Comparison of ENCODE assay signal across 17 cellular contexts in the genomic region with DNA sequence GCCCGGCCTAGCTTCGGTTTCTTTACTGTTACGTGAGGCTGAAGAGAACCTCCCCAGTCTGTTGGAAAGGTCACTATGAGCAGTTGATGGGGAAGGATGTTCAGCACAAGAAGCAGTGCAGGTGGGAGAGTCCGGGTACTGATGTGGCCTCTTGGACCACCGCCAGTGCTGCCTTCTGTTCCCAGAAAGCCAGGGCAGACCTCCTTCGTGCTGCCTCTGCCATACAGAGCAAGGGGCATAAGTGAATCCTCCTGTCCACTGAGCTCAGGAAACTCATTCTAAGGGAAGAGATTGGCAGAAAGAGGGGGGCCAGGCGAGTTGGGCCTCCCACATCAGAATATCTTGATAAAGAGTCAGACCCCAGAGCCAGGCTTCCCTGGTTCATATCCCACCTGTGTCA. TPM values are rescaled to one million over a fixed set of nuclear protein-coding genes. Genes with fewer than 3 reads are reported as not detected.
DNase-seq lines count a peak whose midpoint lies in the region; ATAC-seq and TF ChIP-seq lines count a peak whose summit lies in the region.
"Had no signal": no experiment of that assay in that cellular context is flagged by ENCODE, and none has a peak within 500 bp of the region (broad histone marks: within the 10 kb centered on the region; RNA-seq: fewer than 3 reads in every experiment).

No MANE protein-coding gene starts in this region.

- intact Hi-C loops in natural killer cell (cut with micrococcal nuclease), result no loop called here

- H3K4me1 Mint-ChIP-seq in natural killer cell, result peaks cover 22 to 59% of the 10 kb centered on the region in 2 donors
- H3K4me1 Mint-ChIP-seq in natural killer cell treated with Interleukin-12 subunit alpha and Interleukin-12 subunit beta and Interleukin-15 and Interleukin-18, amount 100 ng/mL, for 72 hours (ENCODE audit: low read depth in 2 of 2), result peaks cover 20 to 46% of the 10 kb centered on the region in 2 donors
- H3K4me1 Mint-ChIP-seq in activated naive CD8-positive, alpha-beta T cell treated with anti-CD3 and anti-CD28 coated beads, Interleukin-2, amount 10 ng/mL, durations not matched to agents 7 days and 5 days, result peaks cover 32% of the 10 kb centered on the region
- peaks cover 19% of the 10 kb centered on the region for H3K4me1 Mint-ChIP-seq in nephron
- H3K4me1 Mint-ChIP-seq in T-cell, result peaks cover 38 to 52% (median 46%) of the 10 kb centered on the region in 3 donors

- H3K4me3 Mint-ChIP-seq in natural killer cell (peak overlapping the region; percentile 28), nephron (peak overlapping the region; percentile 7 to 67 (median 44)), T-cell (no peak overlapping the region)
- H3K4me3 Mint-ChIP-seq in natural killer cell treated with Interleukin-12 subunit alpha and Interleukin-12 subunit beta and Interleukin-15 and Interleukin-18, amount 100 ng/mL, for 72 hours, result no peak overlapping the region
- H3K4me3 Mint-ChIP-seq in activated naive CD8-positive, alpha-beta T cell treated with anti-CD3 and anti-CD28 coated beads, Interleukin-2, amount 10 ng/mL, durations not matched to agents 7 days and 5 days, result no peak overlapping the region

- POLR2A ChIA-PET in activated naive CD8-positive, alpha-beta T cell treated with anti-CD3 and anti-CD28 coated beads, Interleukin-2, amount 10 ng/mL, durations not matched to agents 7 days and 5 days (lab: Charles Lee), result interaction anchor here (1.2 to 5.7 kb wide), 2 partner anchors 12 to 14 kb away, joined by 7 to 56 read pairs; a partner anchor contains a TSS
- POLR2A ChIA-PET in T-cell (lab: Charles Lee), result interaction anchor here in 1 of 2 donors (0.5 kb wide), 1 partner anchor 347 kb away, joined by 5 read pairs; no protein-coding TSS in a partner anchor

- TF ChIP-seq CTCF in natural killer cell (IDR thresholded peaks at IDR 0.05) (no peak), nephron (IDR thresholded peaks at IDR 0.05; ENCODE audit: unreplicated experiment in 3 of 3) (no peak)

- DNase-seq in natural killer cell, result no peak
- no peak for DNase-seq in natural killer cell treated with Interleukin-12 subunit alpha and Interleukin-12 subunit beta and Interleukin-15 and Interleukin-18, amount 100 ng/mL, for 72 hours (ENCODE audit: low spot score)
- DNase-seq in activated naive CD8-positive, alpha-beta T cell treated with anti-CD3 and anti-CD28 coated beads, Interleukin-2, amount 10 ng/mL, durations not matched to agents 7 days and 5 days, result no peak
- DNase-seq in SW 1271 (lab: John Stamatoyannopoulos, UW), result no peak
- DNase-seq in RKO (ENCODE audit: low spot score), result no peak
- DNase-seq in T-cell, result no peak
- DNase-seq: ACHN, COR-L47, DMS53, MM.1S, NCI-H1105, NCI-H1694, NCI-H748 treated with DMSO at 0.1 percent for 48 hours, OCI-M1, RPMI8226 had no signal

- no peaks in the 10 kb centered on the region for H3K9me3 Mint-ChIP-seq in natural killer cell
- H3K9me3 Mint-ChIP-seq in natural killer cell treated with Interleukin-12 subunit alpha and Interleukin-12 subunit beta and Interleukin-15 and Interleukin-18, amount 100 ng/mL, for 72 hours, result no peaks in the 10 kb centered on the region
- no peaks in the 10 kb centered on the region for H3K9me3 Mint-ChIP-seq in activated naive CD8-positive, alpha-beta T cell treated with anti-CD3 and anti-CD28 coated beads, Interleukin-2, amount 10 ng/mL, durations not matched to agents 7 days and 5 days
- H3K9me3 Mint-ChIP-seq in nephron, result no peaks in the 10 kb centered on the region
- H3K9me3 Mint-ChIP-seq in T-cell, result no peaks in the 10 kb centered on the region

- peak overlapping the region in 1 of 2 donors; percentile 14 for H3K27ac Mint-ChIP-seq in natural killer cell
- peak overlapping the region in 1 of 2 donors; percentile 27 for H3K27ac Mint-ChIP-seq in natural killer cell treated with Interleukin-12 subunit alpha and Interleukin-12 subunit beta and Interleukin-15 and Interleukin-18, amount 100 ng/mL, for 72 hours
- H3K27ac Mint-ChIP-seq in activated naive CD8-positive, alpha-beta T cell treated with anti-CD3 and anti-CD28 coated beads, Interleukin-2, amount 10 ng/mL, durations not matched to agents 7 days and 5 days, result peak overlapping the region; percentile 30
- H3K27ac Mint-ChIP-seq in nephron, result no peak overlapping the region
- H3K27ac Mint-ChIP-seq in T-cell, result peak overlapping the region in 1 of 2 donors; percentile 16

- H3K36me3 Mint-ChIP-seq in natural killer cell, result no peaks in the 10 kb centered on the region
- H3K36me3 Mint-ChIP-seq in natural killer cell treated with Interleukin-12 subunit alpha and Interleukin-12 subunit beta and Interleukin-15 and Interleukin-18, amount 100 ng/mL, for 72 hours, result peaks cover 16% of the 10 kb centered on the region
- H3K36me3 Mint-ChIP-seq in activated naive CD8-positive, alpha-beta T cell treated with anti-CD3 and anti-CD28 coated beads, Interleukin-2, amount 10 ng/mL, durations not matched to agents 7 days and 5 days, result peaks cover 40% of the 10 kb centered on the region
- peaks cover 59% of the 10 kb centered on the region for H3K36me3 Mint-ChIP-seq in nephron (ENCODE audit: low read depth)
- H3K36me3 Mint-ChIP-seq in T-cell, result peaks cover 40% of the 10 kb centered on the region

- H3K27me3 Mint-ChIP-seq in natural killer cell (ENCODE audit: low read depth in 2 of 2) (no peaks in the 10 kb centered on the region), nephron (ENCODE audit: low read depth) (no peaks in the 10 kb centered on the region), T-cell (no peaks in the 10 kb centered on the region)
- no peaks in the 10 kb centered on the region for H3K27me3 Mint-ChIP-seq in natural killer cell treated with Interleukin-12 subunit alpha and Interleukin-12 subunit beta and Interleukin-15 and Interleukin-18, amount 100 ng/mL, for 72 hours
- no peaks in the 10 kb centered on the region for H3K27me3 Mint-ChIP-seq in activated naive CD8-positive, alpha-beta T cell treated with anti-CD3 and anti-CD28 coated beads, Interleukin-2, amount 10 ng/mL, durations not matched to agents 7 days and 5 days

- CTCF ChIA-PET in T-cell (lab: Charles Lee), result interaction anchor here in 1 of 2 donors (0.9 kb wide), 1 partner anchor 13 kb away, joined by 3 read pairs; a partner anchor contains a TSS

- ATAC-seq in natural killer cell (no peak), T-cell (replicated peaks in 1 of 4) (no peak)
- no peak for ATAC-seq in natural killer cell treated with Interleukin-12 subunit alpha and Interleukin-12 subunit beta and Interleukin-15 and Interleukin-18, amount 100 ng/mL, for 72 hours
- no peak for ATAC-seq in activated naive CD8-positive, alpha-beta T cell treated with anti-CD3 and anti-CD28 coated beads, Interleukin-2, amount 10 ng/mL, durations not matched to agents 7 days and 5 days (ENCODE audit: low read depth)

RNA-seq across cellular contexts. Expression of a gene that starts 3.7 kb away (rescaled TPM):
- total RNA-seq in natural killer cell (100 to 1,000 TPM; 119 to 132 (median 130) TPM), T-cell (100 to 1,000 TPM in 2 of 5 donors, 10 to 100 TPM in 3; 71.2 to 110 (median 97.9) TPM)
- total RNA-seq in natural killer cell treated with Interleukin-12 subunit alpha and Interleukin-12 subunit beta and Interleukin-15 and Interleukin-18, amount 100 ng/mL, for 72 hours, result 100 to 1,000 TPM; 144 to 148 TPM
- total RNA-seq in activated naive CD8-positive, alpha-beta T cell treated with anti-CD3 and anti-CD28 coated beads, Interleukin-2, amount 10 ng/mL, durations not matched to agents 7 days and 5 days, result 100 to 1,000 TPM; 123 to 133 TPM

RNA-seq across cellular contexts. Expression of a gene that starts 12.2 kb away (rescaled TPM):
- total RNA-seq in natural killer cell (1 to 10 TPM in 1 of 3 donors, under 1 TPM in 2; 0.91 to 1.1 (median 0.98) TPM), T-cell (1 to 10 TPM; 1.4 to 2.0 (median 1.5) TPM)
- total RNA-seq in natural killer cell treated with Interleukin-12 subunit alpha and Interleukin-12 subunit beta and Interleukin-15 and Interleukin-18, amount 100 ng/mL, for 72 hours, result under 1 TPM; 0.29 to 0.78 TPM
- 1 to 10 TPM; 2.4 to 3.0 TPM for total RNA-seq in activated naive CD8-positive, alpha-beta T cell treated with anti-CD3 and anti-CD28 coated beads, Interleukin-2, amount 10 ng/mL, durations not matched to agents 7 days and 5 days
- total RNA-seq: H4 had no signal

RNA-seq across cellular contexts. Expression of a gene that starts 13.9 kb away (rescaled TPM):
- 100 to 1,000 TPM; 412 to 544 (median 490) TPM for total RNA-seq in natural killer cell
- 1,000 to 10,000 TPM; 1,789 to 1,983 TPM for total RNA-seq in natural killer cell treated with Interleukin-12 subunit alpha and Interleukin-12 subunit beta and Interleukin-15 and Interleukin-18, amount 100 ng/mL, for 72 hours
- total RNA-seq in activated naive CD8-positive, alpha-beta T cell treated with anti-CD3 and anti-CD28 coated beads, Interleukin-2, amount 10 ng/mL, durations not matched to agents 7 days and 5 days, result 1,000 to 10,000 TPM; 1,486 to 1,632 TPM
- total RNA-seq in T-cell, result 100 to 1,000 TPM; 367 to 715 (median 567) TPM

RNA-seq across cellular contexts. Expression of a gene that starts 16.5 kb away (rescaled TPM):
- total RNA-seq in natural killer cell, result 100 to 1,000 TPM; 148 to 177 (median 160) TPM
- total RNA-seq in natural killer cell treated with Interleukin-12 subunit alpha and Interleukin-12 subunit beta and Interleukin-15 and Interleukin-18, amount 100 ng/mL, for 72 hours, result 10 to 100 TPM; 21.1 to 25.8 TPM
- total RNA-seq in activated naive CD8-positive, alpha-beta T cell treated with anti-CD3 and anti-CD28 coated beads, Interleukin-2, amount 10 ng/mL, durations not matched to agents 7 days and 5 days, result 100 to 1,000 TPM; 135 to 139 TPM
- total RNA-seq in T-cell, result 100 to 1,000 TPM; 105 to 277 (median 226) TPM

RNA-seq across cellular contexts. Expression of a gene that starts 33.9 kb away (rescaled TPM):
- total RNA-seq in natural killer cell (10 to 100 TPM in 1 of 3 donors, 1 to 10 TPM in 2; 5.3 to 14.7 (median 9.1) TPM), T-cell (10 to 100 TPM; 11.1 to 27.2 (median 22.1) TPM)
- total RNA-seq in natural killer cell treated with Interleukin-12 subunit alpha and Interleukin-12 subunit beta and Interleukin-15 and Interleukin-18, amount 100 ng/mL, for 72 hours, result 1 to 10 TPM; 1.6 to 5.6 TPM
- 10 to 100 TPM; 14.3 to 18.6 TPM for total RNA-seq in activated naive CD8-positive, alpha-beta T cell treated with anti-CD3 and anti-CD28 coated beads, Interleukin-2, amount 10 ng/mL, durations not matched to agents 7 days and 5 days
- total RNA-seq: H4 had no signal

Comparison
In these comparisons a context has a peak if more than half of its experiments do, and no peak if none do; other contexts are left out.
1. H3K4me3 Mint-ChIP-seq: peak in natural killer cell (single experiment) and nephron (3 of 3); none in natural killer cell treated with Interleukin-12 subunit alpha and Interleukin-12 subunit beta and Interleukin-15 and Interleukin-18, amount 100 ng/mL, for 72 hours (single experiment), activated naive CD8-positive, alpha-beta T cell treated with anti-CD3 and anti-CD28 coated beads, Interleukin-2, amount 10 ng/mL, durations not matched to agents 7 days and 5 days (single experiment) and T-cell (0 of 3).